1 cellular context compared by ENCODE assay signal in the genomic region with DNA sequence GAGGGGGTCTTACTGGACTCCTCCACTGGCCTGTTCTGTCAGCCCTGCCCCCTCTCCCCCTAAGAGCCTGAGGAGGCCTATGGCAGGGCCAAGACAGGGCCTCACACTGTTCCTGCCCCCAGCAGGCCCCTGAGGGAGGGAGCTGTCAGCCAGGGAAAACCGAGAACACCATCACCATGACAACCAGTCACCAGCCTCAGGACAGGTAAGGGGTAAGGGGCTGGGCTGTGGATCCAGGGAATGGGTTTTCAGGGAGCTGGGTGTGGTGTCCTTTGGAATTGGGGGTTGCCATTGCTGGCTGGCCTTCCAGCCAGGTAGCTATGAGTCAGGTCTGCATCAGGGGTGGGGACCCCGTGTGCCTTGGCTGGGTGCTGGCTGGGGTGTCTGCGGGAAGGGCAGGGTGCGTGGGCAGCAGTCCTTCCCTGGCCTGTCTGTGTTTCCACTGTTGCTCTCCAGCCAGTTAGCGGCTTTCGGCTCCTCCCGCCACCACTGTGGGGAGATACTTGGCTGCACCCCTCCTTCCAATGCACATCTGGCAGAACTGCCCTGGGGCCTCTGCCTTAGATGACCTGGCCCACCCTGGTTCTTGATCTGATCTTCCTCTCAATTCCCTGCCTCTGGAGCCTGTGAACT.
TF ChIP-seq lines count a peak whose summit lies in the region.

No MANE protein-coding gene starts in this region.

TF ChIP-seq in K562, 482 proteins besides CTCF, POLR2A, EP300 and RAD21:
- TF ChIP-seq, protein P1, sequence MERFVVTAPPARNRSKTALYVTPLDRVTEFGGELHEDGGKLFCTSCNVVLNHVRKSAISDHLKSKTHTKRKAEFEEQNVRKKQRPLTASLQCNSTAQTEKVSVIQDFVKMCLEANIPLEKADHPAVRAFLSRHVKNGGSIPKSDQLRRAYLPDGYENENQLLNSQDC (CRISPR knock-in tag; IDR thresholded peaks at IDR 0.05): no peak
- TF ChIP-seq RB1 (IDR thresholded peaks at IDR 0.05; ENCODE audit: low read depth) (no peak), HNRNPLL (IDR thresholded peaks at IDR 0.05; ENCODE audit: low read depth, low read length, poor library complexity, severe bottlenecking) (no peak), ZC3H8 (IDR thresholded peaks at IDR 0.05) (no peak), MYC (IDR thresholded peaks at IDR 0.05; ENCODE audit: low read depth, low read length) (0 out of 2 replicates have a peak, but pooled peaks have one; percentile 1), MYC (CRISPR knock-in tag; IDR thresholded peaks at IDR 0.05; ENCODE audit: borderline replicate concordance, low read depth) (no peak), ZNF695 (CRISPR knock-in tag; IDR thresholded peaks at IDR 0.05) (no peak), POLR2G (IDR thresholded peaks at IDR 0.05; ENCODE audit: low read depth, low read length) (0 out of 2 replicates have a peak, but pooled peaks have one; percentile 18), RFX1 (IDR thresholded peaks at IDR 0.05) (peak; percentile 86), ZBTB1 (CRISPR knock-in tag; IDR thresholded peaks at IDR 0.05; ENCODE audit: borderline replicate concordance, low read depth) (0 out of 2 replicates have a peak, but pooled peaks have one; percentile 54), RBFOX2 (IDR thresholded peaks at IDR 0.05; ENCODE audit: low read depth, low read length) (0 out of 2 replicates have a peak, but pooled peaks have one; percentile 34), CCNT2 (IDR thresholded peaks at IDR 0.05; ENCODE audit: borderline replicate concordance, extremely low read depth, insufficient read length, low read depth, low read length) (no peak), ZKSCAN3 (CRISPR knock-in tag; IDR thresholded peaks at IDR 0.05) (no peak), BMI1 (IDR thresholded peaks at IDR 0.05; ENCODE audit: low read length) (no peak)
- TF ChIP-seq, protein P2, sequence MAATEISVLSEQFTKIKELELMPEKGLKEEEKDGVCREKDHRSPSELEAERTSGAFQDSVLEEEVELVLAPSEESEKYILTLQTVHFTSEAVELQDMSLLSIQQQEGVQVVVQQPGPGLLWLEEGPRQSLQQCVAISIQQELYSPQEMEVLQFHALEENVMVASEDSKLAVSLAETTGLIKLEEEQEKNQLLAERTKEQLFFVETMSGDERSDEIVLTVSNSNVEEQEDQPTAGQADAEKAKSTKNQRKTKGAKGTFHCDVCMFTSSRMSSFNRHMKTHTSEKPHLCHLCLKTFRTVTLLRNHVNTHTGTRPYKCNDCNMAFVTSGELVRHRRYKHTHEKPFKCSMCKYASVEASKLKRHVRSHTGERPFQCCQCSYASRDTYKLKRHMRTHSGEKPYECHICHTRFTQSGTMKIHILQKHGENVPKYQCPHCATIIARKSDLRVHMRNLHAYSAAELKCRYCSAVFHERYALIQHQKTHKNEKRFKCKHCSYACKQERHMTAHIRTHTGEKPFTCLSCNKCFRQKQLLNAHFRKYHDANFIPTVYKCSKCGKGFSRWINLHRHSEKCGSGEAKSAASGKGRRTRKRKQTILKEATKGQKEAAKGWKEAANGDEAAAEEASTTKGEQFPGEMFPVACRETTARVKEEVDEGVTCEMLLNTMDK (IDR thresholded peaks at IDR 0.05; ENCODE audit: borderline replicate concordance, insufficient read depth, low read depth, low read length, poor library complexity, severe bottlenecking): no peak
- TF ChIP-seq, protein P3, sequence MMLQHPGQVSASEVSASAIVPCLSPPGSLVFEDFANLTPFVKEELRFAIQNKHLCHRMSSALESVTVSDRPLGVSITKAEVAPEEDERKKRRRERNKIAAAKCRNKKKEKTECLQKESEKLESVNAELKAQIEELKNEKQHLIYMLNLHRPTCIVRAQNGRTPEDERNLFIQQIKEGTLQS (IDR thresholded peaks at IDR 0.05): peak; percentile 58
- TF ChIP-seq, protein P3 (CRISPR knock-in tag; conservative IDR thresholded peaks at IDR 0.05): no peak
- TF ChIP-seq, protein P4, sequence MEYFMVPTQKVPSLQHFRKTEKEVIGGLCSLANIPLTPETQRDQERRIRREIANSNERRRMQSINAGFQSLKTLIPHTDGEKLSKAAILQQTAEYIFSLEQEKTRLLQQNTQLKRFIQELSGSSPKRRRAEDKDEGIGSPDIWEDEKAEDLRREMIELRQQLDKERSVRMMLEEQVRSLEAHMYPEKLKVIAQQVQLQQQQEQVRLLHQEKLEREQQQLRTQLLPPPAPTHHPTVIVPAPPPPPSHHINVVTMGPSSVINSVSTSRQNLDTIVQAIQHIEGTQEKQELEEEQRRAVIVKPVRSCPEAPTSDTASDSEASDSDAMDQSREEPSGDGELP (CRISPR knock-in tag; IDR thresholded peaks at IDR 0.05; ENCODE audit: borderline replicate concordance): peak; percentile 35; the same call in 1 of the 2 replicates
- TF ChIP-seq, protein P5, sequence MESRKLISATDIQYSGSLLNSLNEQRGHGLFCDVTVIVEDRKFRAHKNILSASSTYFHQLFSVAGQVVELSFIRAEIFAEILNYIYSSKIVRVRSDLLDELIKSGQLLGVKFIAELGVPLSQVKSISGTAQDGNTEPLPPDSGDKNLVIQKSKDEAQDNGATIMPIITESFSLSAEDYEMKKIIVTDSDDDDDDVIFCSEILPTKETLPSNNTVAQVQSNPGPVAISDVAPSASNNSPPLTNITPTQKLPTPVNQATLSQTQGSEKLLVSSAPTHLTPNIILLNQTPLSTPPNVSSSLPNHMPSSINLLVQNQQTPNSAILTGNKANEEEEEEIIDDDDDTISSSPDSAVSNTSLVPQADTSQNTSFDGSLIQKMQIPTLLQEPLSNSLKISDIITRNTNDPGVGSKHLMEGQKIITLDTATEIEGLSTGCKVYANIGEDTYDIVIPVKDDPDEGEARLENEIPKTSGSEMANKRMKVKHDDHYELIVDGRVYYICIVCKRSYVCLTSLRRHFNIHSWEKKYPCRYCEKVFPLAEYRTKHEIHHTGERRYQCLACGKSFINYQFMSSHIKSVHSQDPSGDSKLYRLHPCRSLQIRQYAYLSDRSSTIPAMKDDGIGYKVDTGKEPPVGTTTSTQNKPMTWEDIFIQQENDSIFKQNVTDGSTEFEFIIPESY (CRISPR knock-in tag; IDR thresholded peaks at IDR 0.05): peak; percentile 100
- TF ChIP-seq, protein P6, sequence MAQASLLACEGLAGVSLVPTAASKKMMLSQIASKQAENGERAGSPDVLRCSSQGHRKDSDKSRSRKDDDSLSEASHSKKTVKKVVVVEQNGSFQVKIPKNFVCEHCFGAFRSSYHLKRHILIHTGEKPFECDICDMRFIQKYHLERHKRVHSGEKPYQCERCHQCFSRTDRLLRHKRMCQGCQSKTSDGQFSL (CRISPR knock-in tag; IDR thresholded peaks at IDR 0.05): no peak
- TF ChIP-seq, protein P6 (tag; IDR thresholded peaks at IDR 0.05): no peak
